In the genomic region with DNA sequence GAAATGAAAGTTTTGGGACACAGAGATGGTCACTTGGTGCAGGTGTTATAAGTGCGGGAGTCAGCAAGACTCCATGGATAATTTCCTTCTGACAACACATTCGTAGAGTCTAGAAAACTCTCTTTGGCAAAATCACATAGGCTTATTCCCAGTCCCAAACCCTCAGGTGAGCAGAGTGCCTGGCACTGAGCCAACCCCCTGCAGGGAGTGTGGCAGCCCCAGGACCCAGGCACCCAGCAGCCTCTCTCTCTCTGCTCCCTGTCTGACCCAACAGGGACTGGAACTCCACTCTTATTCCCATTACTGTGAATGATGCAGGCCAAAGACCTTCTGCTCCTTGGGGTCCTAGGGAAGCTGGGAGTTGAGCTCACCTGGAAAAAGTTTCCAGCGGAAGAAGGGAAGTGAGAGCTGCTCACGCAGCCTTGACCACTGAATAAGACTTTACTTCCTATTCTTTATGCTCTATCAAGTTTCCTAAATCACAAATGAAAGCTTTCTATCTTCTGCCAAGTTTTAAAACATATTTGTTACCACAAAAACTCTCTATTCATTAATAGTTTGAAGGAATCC, we compare ENCODE assay signal across 11 cellular contexts.
"Had no signal": no experiment of that assay in that cellular context is flagged by ENCODE, and none has a peak within 500 bp of the region (broad histone marks: within the 10 kb centered on the region; RNA-seq: fewer than 3 reads in every experiment).

No MANE protein-coding gene starts in this region.

- DNase-seq: activated CD4-positive, alpha-beta T cell treated with anti-CD3 and anti-CD28 coated beads, Interleukin-2, amount 50 U/mL, for 4 hours; activated CD4-positive, CD25-positive, alpha-beta regulatory T cell treated with anti-CD3 and anti-CD28 coated beads, Interleukin-2, amount 50 U/mL, for 72 hours; activated gamma-delta T cell treated with Interleukin-2 at 50 U/mL for 16 hours; activated naive CD8-positive, alpha-beta T cell treated with anti-CD3 and anti-CD28 coated beads for 36 hours; activated T-cell treated with anti-CD3 and anti-CD28 coated beads, Interleukin-2, amount 50 U/mL, for 48 hours; cerebellar nuclear complex; glutamatergic neuron; immature natural killer cell; lower lobe of right lung; naive thymus-derived CD4-positive, alpha-beta T cell; stimulated activated CD4-positive, alpha-beta T cell treated with anti-CD3 and anti-CD28 coated beads, Interleukin-4, amount 100 ng/mL, for 4 hours had no signal

- ATAC-seq: lower lobe of right lung; naive thymus-derived CD4-positive, alpha-beta T cell had no signal
